In genomic region chr1:145280638-145281036, GRCh38 we compare ENCODE assay signal across 10 cellular contexts. TPM values are rescaled to one million over a fixed set of nuclear protein-coding genes. Genes with fewer than 3 reads are reported as not detected.
DNase-seq lines count a peak whose midpoint lies in the region; ATAC-seq and TF ChIP-seq lines count a peak whose summit lies in the region.
"Not testable (repeated sequence)": the region's sequence is repeated elsewhere in the genome, so short reads cannot be mapped to it uniquely, and the experiment has no call there.
"Had no signal": no experiment of that assay in that cellular context is flagged by ENCODE, and none has a peak within 500 bp of the region (broad histone marks: within the 10 kb centered on the region; RNA-seq: fewer than 3 reads in every experiment).

No MANE protein-coding gene starts in this region.

- DNase-seq in Calu3 (peak; percentile 74), NOMO-1 treated with DMSO at 0.1 percent for 48 hours (lab: John Stamatoyannopoulos, UW; ENCODE audit: unreplicated experiment) (peak; percentile 55), dorsolateral prefrontal cortex (peak; percentile 20 to 74 (median 56)), midbrain (lab: John Stamatoyannopoulos, UW) (peak; percentile 39)
- DNase-seq in activated CD4-positive, alpha-beta memory T cell treated with anti-CD3 and anti-CD28 coated beads, Interleukin-2, amount 10 ng/mL, durations not matched to agents 7 days and 5 days, result peak; percentile 79
- peak; percentile 40 to 54 (median 41) for DNase-seq in stimulated activated CD4-positive, alpha-beta T cell treated with anti-CD3 and anti-CD28 coated beads, TNF-alpha, amount 100 ng/mL, for 24 hours (ENCODE audit: low read depth in 3 of 3)

- not testable (repeated sequence) for H3K4me3 ChIP-seq in HUES48 (ENCODE audit: low read depth, low read length)
- H3K4me3 ChIP-seq in dorsolateral prefrontal cortex, result peak overlapping the region in 54 of 59 donors; percentile 16 to 69 (median 57)

- ATAC-seq in GM21737 (IDR thresholded peaks at IDR 0.05; ENCODE audit: unreplicated experiment), result peak; percentile 65

- H3K9ac ChIP-seq in HUES48 (ENCODE audit: low read depth, low read length), result not testable (repeated sequence)

- H3K36me3 ChIP-seq in HUES48 (ENCODE audit: control insufficient read depth, insufficient read depth, low read length), result not testable (repeated sequence)

- H3K9me3 ChIP-seq in HUES48 (ENCODE audit: control insufficient read depth, insufficient read depth, low read length), result not testable (repeated sequence)

- not testable (repeated sequence) for H3K4me1 ChIP-seq in HUES48 (ENCODE audit: control insufficient read depth, insufficient read depth, low read length)

- not testable (repeated sequence) for H3K27me3 Mint-ChIP-seq in Calu3 (ENCODE audit: unreplicated experiment); activated CD4-positive, alpha-beta memory T cell treated with anti-CD3 and anti-CD28 coated beads, Interleukin-2, amount 10 ng/mL, durations not matched to agents 7 days and 5 days

- peak overlapping the region; percentile 72 for H3K4me3 Mint-ChIP-seq in Calu3 (ENCODE audit: low read depth, unreplicated experiment)
- peak overlapping the region; percentile 91 for H3K4me3 Mint-ChIP-seq in activated CD4-positive, alpha-beta memory T cell treated with anti-CD3 and anti-CD28 coated beads, Interleukin-2, amount 10 ng/mL, durations not matched to agents 7 days and 5 days

- intact Hi-C loops in Calu3 (cut with micrococcal nuclease; ENCODE audit: unreplicated experiment); dorsolateral prefrontal cortex (cut with DNase I): not testable (repeated sequence)

- peak overlapping the region; percentile 97 for H3K27ac Mint-ChIP-seq in Calu3 (ENCODE audit: unreplicated experiment)
- peak overlapping the region; percentile 96 for H3K27ac Mint-ChIP-seq in activated CD4-positive, alpha-beta memory T cell treated with anti-CD3 and anti-CD28 coated beads, Interleukin-2, amount 10 ng/mL, durations not matched to agents 7 days and 5 days

- not testable (repeated sequence) for H3K27me3 ChIP-seq in HUES48 (ENCODE audit: control insufficient read depth, insufficient read depth, low read length); dorsolateral prefrontal cortex

- POLR2A ChIA-PET in activated CD4-positive, alpha-beta memory T cell treated with anti-CD3 and anti-CD28 coated beads, Interleukin-2, amount 10 ng/mL, durations not matched to agents 7 days and 5 days (lab: Charles Lee), result interaction anchor here (0.7 to 1.4 kb wide), 13 partner anchors 185 to 1804 kb away, joined by 3 to 33 read pairs (median 5); partner anchors contain the start of genes ANKRD34A, LIX1L, NUDT17 and POLR3GL

- H3K36me3 Mint-ChIP-seq in Calu3 (ENCODE audit: insufficient read depth, unreplicated experiment), result peaks cover 19% of the 10 kb centered on the region
- not testable (repeated sequence) for H3K36me3 Mint-ChIP-seq in activated CD4-positive, alpha-beta memory T cell treated with anti-CD3 and anti-CD28 coated beads, Interleukin-2, amount 10 ng/mL, durations not matched to agents 7 days and 5 days (ENCODE audit: low read depth)

- H3K27ac ChIP-seq in HUES48 (ENCODE audit: low read depth, low read length) (peak overlapping the region; percentile 27), dorsolateral prefrontal cortex (peak overlapping the region in 37 of 59 donors; percentile 9 to 91 (median 71))

- not testable (repeated sequence) for TF ChIP-seq CTCF in Calu3 (IDR thresholded peaks at IDR 0.05; ENCODE audit: unreplicated experiment); dorsolateral prefrontal cortex (IDR thresholded peaks at IDR 0.05 in 54 of 56, conservative IDR thresholded peaks at IDR 0.05 in 2 of 56; ENCODE audit: low read depth in 1 of 56, partially characterized antibody in 56 of 56)

- CTCF ChIA-PET in Calu3 (lab: Charles Lee); activated CD4-positive, alpha-beta memory T cell treated with anti-CD3 and anti-CD28 coated beads, Interleukin-2, amount 10 ng/mL, durations not matched to agents 7 days and 5 days (lab: Charles Lee): not testable (repeated sequence)

- H3K9me3 Mint-ChIP-seq in Calu3 (ENCODE audit: low read depth, unreplicated experiment); activated CD4-positive, alpha-beta memory T cell treated with anti-CD3 and anti-CD28 coated beads, Interleukin-2, amount 10 ng/mL, durations not matched to agents 7 days and 5 days: not testable (repeated sequence)

- not testable (repeated sequence) for BruUV-seq in Calu3 (replicated peaks; lab: Mats Ljungman, UMichigan)

- not testable (repeated sequence) for H3K4me1 Mint-ChIP-seq in Calu3 (ENCODE audit: low read depth, unreplicated experiment)
- H3K4me1 Mint-ChIP-seq in activated CD4-positive, alpha-beta memory T cell treated with anti-CD3 and anti-CD28 coated beads, Interleukin-2, amount 10 ng/mL, durations not matched to agents 7 days and 5 days, result peaks cover 19% of the 10 kb centered on the region

RNA-seq across cellular contexts. Expression of gene PPIAL4D, which starts 38.7 kb away (rescaled TPM):
- total RNA-seq in Calu3 (2022) (not detected in 2 replicates), dorsolateral prefrontal cortex (1 to 10 TPM in 3 of 120 experiments, not detected in 117; 1.4 to 4.3 (median 1.6) TPM)
- not detected for total RNA-seq in activated CD4-positive, alpha-beta memory T cell treated with anti-CD3 and anti-CD28 coated beads, Interleukin-2, amount 10 ng/mL, durations not matched to agents 7 days and 5 days
- total RNA-seq: Daoy, lung microvascular endothelial cell had no signal
